In genomic region chr2:112259509-112260294, GRCh38 we compare ENCODE assay signal across 1 cellular context.
TF ChIP-seq lines count a peak whose summit lies in the region.

No MANE protein-coding gene starts in this region.

TF ChIP-seq in HepG2, 621 proteins besides CTCF, POLR2A, EP300 and RAD21 (continued from another document and continues in another):
- TF ChIP-seq ZBTB40 (IDR thresholded peaks at IDR 0.05) (no peak), ZBTB40 (CRISPR knock-in tag; IDR thresholded peaks at IDR 0.05) (no peak), ZNF790 (CRISPR knock-in tag; IDR thresholded peaks at IDR 0.05; ENCODE audit: borderline replicate concordance) (no peak), YY1 (IDR thresholded peaks at IDR 0.05; ENCODE audit: insufficient read depth, insufficient replicate concordance, low read depth, low read length) (peak; percentile 81), ATM (IDR thresholded peaks at IDR 0.05; ENCODE audit: borderline replicate concordance) (no peak), ZNF282 (IDR thresholded peaks at IDR 0.05; ENCODE audit: partially characterized antibody) (no peak), ZNF317 (CRISPR knock-in tag; IDR thresholded peaks at IDR 0.05) (no peak), DBP (CRISPR knock-in tag; IDR thresholded peaks at IDR 0.05; ENCODE audit: not compliant biosample characterization) (no peak), CSRNP2 (CRISPR knock-in tag; conservative IDR thresholded peaks at IDR 0.05; ENCODE audit: low read depth) (no peak), ZNF547 (CRISPR knock-in tag; IDR thresholded peaks at IDR 0.05) (peak; percentile 63; the same call in 1 of the 2 replicates), CEBPG (CRISPR knock-in tag; IDR thresholded peaks at IDR 0.05) (peak; percentile 81), SMARCC2 (IDR thresholded peaks at IDR 0.05) (no peak), ZHX2 (IDR thresholded peaks at IDR 0.05; ENCODE audit: low read depth) (no peak), ZHX2 (CRISPR knock-in tag; IDR thresholded peaks at IDR 0.05; ENCODE audit: borderline replicate concordance) (no peak), RAD51 (IDR thresholded peaks at IDR 0.05; ENCODE audit: borderline replicate concordance) (no peak), DRAP1 (CRISPR knock-in tag; IDR thresholded peaks at IDR 0.05) (peak; percentile 46; the same call in 1 of the 2 replicates), CERS6 (CRISPR knock-in tag; IDR thresholded peaks at IDR 0.05) (no peak), SALL1 (CRISPR knock-in tag; IDR thresholded peaks at IDR 0.05) (peak; percentile 60), ZBTB7A (CRISPR knock-in tag; IDR thresholded peaks at IDR 0.05) (no peak), RORA (CRISPR knock-in tag; IDR thresholded peaks at IDR 0.05) (no peak), ZNF709 (CRISPR knock-in tag; IDR thresholded peaks at IDR 0.05) (no peak), KDM6A (CRISPR knock-in tag; IDR thresholded peaks at IDR 0.05; ENCODE audit: low read depth) (no peak), ZNF264 (CRISPR knock-in tag; IDR thresholded peaks at IDR 0.05) (no peak), SRF (IDR thresholded peaks at IDR 0.05; ENCODE audit: low read depth, low read length) (no peak), TFDP1 (CRISPR knock-in tag; IDR thresholded peaks at IDR 0.05; ENCODE audit: borderline replicate concordance) (no peak; the same call in 1 of the 2 replicates), ZNF782 (CRISPR knock-in tag; IDR thresholded peaks at IDR 0.05; ENCODE audit: borderline replicate concordance) (peak; percentile 47; the same call in 1 of the 2 replicates), ZNF605 (CRISPR knock-in tag; IDR thresholded peaks at IDR 0.05) (peak; percentile 35; the same call in 1 of the 2 replicates), NR2C2 (CRISPR knock-in tag; IDR thresholded peaks at IDR 0.05; ENCODE audit: borderline replicate concordance) (peak; percentile 40; the same call in 1 of the 2 replicates), NR3C1 (CRISPR knock-in tag; IDR thresholded peaks at IDR 0.05) (no peak), U2AF2 (IDR thresholded peaks at IDR 0.05; ENCODE audit: low read depth, low read length) (no peak), ZNF619 (CRISPR knock-in tag; IDR thresholded peaks at IDR 0.05) (peak; percentile 75; the same call in 1 of the 2 replicates)
